ENCODE assay signal across 27 cellular contexts in the genomic region with DNA sequence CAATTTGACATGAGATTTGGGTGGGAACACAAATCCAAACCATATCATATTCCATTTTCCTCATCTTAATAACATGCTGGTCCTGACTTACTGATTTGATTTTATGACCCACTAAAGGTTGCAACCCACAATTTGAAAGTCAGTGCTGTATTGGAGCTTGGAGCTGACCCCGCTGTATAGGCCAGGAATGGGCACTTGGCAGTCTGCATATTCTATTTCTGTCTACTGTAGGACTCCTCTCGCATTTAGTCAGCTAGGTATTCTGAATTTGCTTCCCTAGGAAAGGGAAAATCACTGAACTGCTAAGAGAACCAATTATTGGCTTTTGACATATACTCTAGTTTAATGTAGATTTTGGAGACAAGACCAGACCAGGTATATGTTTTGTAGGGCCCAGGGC.
DNase-seq lines count a peak whose midpoint lies in the region; ATAC-seq and TF ChIP-seq lines count a peak whose summit lies in the region.
"Had no signal": no experiment of that assay in that cellular context is flagged by ENCODE, and none has a peak within 500 bp of the region (broad histone marks: within the 10 kb centered on the region; RNA-seq: fewer than 3 reads in every experiment).

No MANE protein-coding gene starts in this region.

- TF ChIP-seq CTCF in heart left ventricle (IDR thresholded peaks at IDR 0.05) (no peak), left ventricle myocardium inferior (IDR thresholded peaks at IDR 0.05; ENCODE audit: borderline replicate concordance) (no peak)

- no peaks in the 10 kb centered on the region for H3K9me3 ChIP-seq in heart left ventricle
- H3K9me3 ChIP-seq in left ventricle myocardium inferior (replicated peaks), result no peaks in the 10 kb centered on the region
- H3K9me3 ChIP-seq: A549; BE2C; BLaER1; BLaER1 treated with 17β-estradiol and CSF1 and Interleukin-3, amounts not matched to agents 10 nM and 100 nM; Caco-2 had no signal

- intact Hi-C loops in heart left ventricle (cut with DNase I), result no loop called here
- intact Hi-C loops in left ventricle myocardium inferior (cut with micrococcal nuclease), result no loop called here

- no peak overlapping the region for H3K4me3 ChIP-seq in heart left ventricle
- H3K4me3 ChIP-seq in left ventricle myocardium inferior, result no peak overlapping the region
- H3K4me3 ChIP-seq: A549; BLaER1; BLaER1 treated with 17β-estradiol and CSF1 and Interleukin-3, amounts not matched to agents 10 nM and 100 nM had no signal

- no peaks in the 10 kb centered on the region for H3K36me3 ChIP-seq in heart left ventricle
- no peaks in the 10 kb centered on the region for H3K36me3 ChIP-seq in left ventricle myocardium inferior
- H3K36me3 ChIP-seq: BE2C; BLaER1; BLaER1 treated with 17β-estradiol and CSF1 and Interleukin-3, amounts not matched to agents 10 nM and 100 nM had no signal

- WGBS in heart left ventricle, 4 donors, result 44 to 76% (median 65%) methylated on average over 2 of the region's 2 CpGs

- H3K27ac ChIP-seq in heart left ventricle (no peak overlapping the region), left ventricle myocardium inferior (replicated peaks) (no peak overlapping the region)
- H3K27ac ChIP-seq: 22Rv1; A549; BLaER1; BLaER1 treated with 17β-estradiol and CSF1 and Interleukin-3, amounts not matched to agents 10 nM and 100 nM; C4-2B had no signal

- no peak for TF ChIP-seq POLR2A in heart left ventricle (IDR thresholded peaks at IDR 0.05)

- ATAC-seq in heart left ventricle, result peak in 3 of 4 donors; percentile 50 to 65 (median 54)
- ATAC-seq: A549; CD8-positive, alpha-beta T cell had no signal

- DNase-seq in heart left ventricle (no peak), left ventricle myocardium inferior (no peak)
- DNase-seq: 8988T; ACHN; AML-193; BE2C; C1 segment of cervical spinal cord; Caco-2; Calu3; CD4-positive, alpha-beta memory T cell; CD4-positive, alpha-beta T cell; CD4-positive, CD25-positive, alpha-beta regulatory T cell; CD8-positive, alpha-beta memory T cell; CD8-positive, alpha-beta T cell; COR-L47; DMS 273 treated with DMSO at 0.1 percent for 48 hours; DMS153; DMS53; DMS79; DMS79 treated with DMSO at 0.1 percent for 48 hours; DND-41; EL had no signal

- H3K4me1 ChIP-seq in heart left ventricle, result no peaks in the 10 kb centered on the region
- no peaks in the 10 kb centered on the region for H3K4me1 ChIP-seq in left ventricle myocardium inferior
- H3K4me1 ChIP-seq: A549; BE2C; BLaER1; BLaER1 treated with 17β-estradiol and CSF1 and Interleukin-3, amounts not matched to agents 10 nM and 100 nM; Caco-2 had no signal

- H3K27me3 ChIP-seq in heart left ventricle (no peaks in the 10 kb centered on the region), left ventricle myocardium inferior (ENCODE audit: low read depth) (no peaks in the 10 kb centered on the region)
- H3K27me3 ChIP-seq: BE2C; BLaER1; BLaER1 treated with 17β-estradiol and CSF1 and Interleukin-3, amounts not matched to agents 10 nM and 100 nM had no signal
